2 cellular contexts compared by ENCODE assay signal in genomic region chr17:6714315-6714874, GRCh38.
TF ChIP-seq lines count a peak whose summit lies in the region.

No MANE protein-coding gene starts in this region.

TF ChIP-seq in liver, 16 proteins besides CTCF, POLR2A, EP300 and RAD21:
- TF ChIP-seq HNF4G (IDR thresholded peaks at IDR 0.05) (no peak), HNF4A (conservative IDR thresholded peaks at IDR 0.05) (no peak), RXRA (IDR thresholded peaks at IDR 0.05) (no peak), GABPA (IDR thresholded peaks at IDR 0.05 in 1 of 2, conservative IDR thresholded peaks at IDR 0.05 in 1 of 2) (no peak), SP1 (IDR thresholded peaks at IDR 0.05) (no peak), TAF1 (conservative IDR thresholded peaks at IDR 0.05) (no peak), ZBTB33 (IDR thresholded peaks at IDR 0.05) (no peak), FOXA2 (IDR thresholded peaks at IDR 0.05) (no peak), MAX (IDR thresholded peaks at IDR 0.05) (no peak), EGR1 (IDR thresholded peaks at IDR 0.05; ENCODE audit: low read depth in 2 of 2) (no peak), ATF3 (IDR thresholded peaks at IDR 0.05) (no peak), FOXA1 (IDR thresholded peaks at IDR 0.05) (no peak), REST (IDR thresholded peaks at IDR 0.05) (no peak), YY1 (IDR thresholded peaks at IDR 0.05) (no peak), JUND (IDR thresholded peaks at IDR 0.05) (no peak), NR2F2 (IDR thresholded peaks at IDR 0.05) (no peak)

TF ChIP-seq in HepG2, 621 proteins besides CTCF, POLR2A, EP300 and RAD21:
- TF ChIP-seq SOX13 (IDR thresholded peaks at IDR 0.05) = no peak
- TF ChIP-seq SOX13 (CRISPR knock-in tag; conservative IDR thresholded peaks at IDR 0.05 in 1 of 2, IDR thresholded peaks at IDR 0.05 in 1 of 2) = no peak
- no peak for TF ChIP-seq ZNF775 (CRISPR knock-in tag; IDR thresholded peaks at IDR 0.05; ENCODE audit: borderline replicate concordance)
- TF ChIP-seq THAP11 (CRISPR knock-in tag; IDR thresholded peaks at IDR 0.05) = no peak
- no peak for TF ChIP-seq ZNF354B (CRISPR knock-in tag; IDR thresholded peaks at IDR 0.05)
- no peak for TF ChIP-seq SETDB1 (CRISPR knock-in tag; IDR thresholded peaks at IDR 0.05; ENCODE audit: borderline replicate concordance)
- no peak for TF ChIP-seq EED (CRISPR knock-in tag; IDR thresholded peaks at IDR 0.05)
- TF ChIP-seq ZBTB3 (CRISPR knock-in tag; IDR thresholded peaks at IDR 0.05; ENCODE audit: borderline replicate concordance, low read depth) = no peak
- no peak for TF ChIP-seq ZNF225 (CRISPR knock-in tag; IDR thresholded peaks at IDR 0.05)
- TF ChIP-seq ZNF788 (CRISPR knock-in tag; IDR thresholded peaks at IDR 0.05; ENCODE audit: borderline replicate concordance) = no peak
- TF ChIP-seq CHD2 (IDR thresholded peaks at IDR 0.05; ENCODE audit: low read depth, low read length) = no peak
- no peak for TF ChIP-seq MZF1 (CRISPR knock-in tag; IDR thresholded peaks at IDR 0.05; ENCODE audit: borderline replicate concordance)
- TF ChIP-seq KDM3A (CRISPR knock-in tag; IDR thresholded peaks at IDR 0.05; ENCODE audit: low read depth) = no peak
- no peak for TF ChIP-seq TP53 (CRISPR knock-in tag; conservative IDR thresholded peaks at IDR 0.05)
- no peak for TF ChIP-seq IRF1 (CRISPR knock-in tag; IDR thresholded peaks at IDR 0.05; ENCODE audit: low read depth)
- TF ChIP-seq KLF16 (CRISPR knock-in tag; IDR thresholded peaks at IDR 0.05) = no peak
- no peak for TF ChIP-seq TBP (CRISPR knock-in tag; IDR thresholded peaks at IDR 0.05)
- no peak for TF ChIP-seq SMAD3 (CRISPR knock-in tag; IDR thresholded peaks at IDR 0.05)
- no peak for TF ChIP-seq AFF4 (CRISPR knock-in tag; IDR thresholded peaks at IDR 0.05)
